26 cellular contexts compared by ENCODE assay signal in the genomic region with DNA sequence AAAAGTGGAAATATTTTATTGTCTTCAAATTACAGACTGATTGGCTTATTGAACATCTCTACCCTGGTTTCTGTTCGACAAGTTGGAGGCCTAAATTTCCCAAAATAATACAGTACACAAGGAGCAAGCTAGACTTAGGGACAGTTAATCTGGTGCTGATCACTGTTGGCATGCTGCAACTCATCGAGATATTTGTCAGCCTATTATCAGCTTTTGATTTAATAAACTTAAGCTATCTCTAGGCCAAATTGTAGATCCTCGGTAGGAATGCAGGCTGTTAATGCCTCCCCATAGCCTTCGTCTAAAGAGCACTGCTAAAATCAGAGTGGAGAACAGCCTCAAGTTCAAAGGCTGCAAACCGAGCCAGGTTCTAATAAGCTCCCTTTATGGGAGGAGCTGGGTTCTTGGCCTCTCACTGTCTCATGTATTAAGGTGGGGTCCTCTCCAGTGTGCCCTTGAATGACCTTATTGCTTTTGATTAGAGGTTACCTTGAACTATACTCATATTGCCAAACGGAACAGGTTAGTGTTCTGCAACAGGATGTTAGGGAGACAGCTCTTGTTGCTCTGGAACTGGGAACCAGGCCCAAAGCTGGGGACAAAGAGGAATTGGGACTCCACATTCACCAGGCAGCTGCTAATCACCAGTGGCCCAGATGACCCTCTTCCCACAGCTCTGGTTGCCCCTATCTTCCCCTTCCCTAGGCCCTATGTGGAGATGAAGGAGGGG.
DNase-seq lines count a peak whose midpoint lies in the region; ATAC-seq, FAIRE-seq and TF ChIP-seq lines count a peak whose summit lies in the region.
"Had no signal": no experiment of that assay in that cellular context is flagged by ENCODE, and none has a peak within 500 bp of the region (broad histone marks: within the 10 kb centered on the region; RNA-seq: fewer than 3 reads in every experiment).

No MANE protein-coding gene starts in this region.

- no peaks in the 10 kb centered on the region for H3K79me1 ChIP-seq in H9 (ENCODE audit: insufficient read depth, low read depth, low read length, poor library complexity, severe bottlenecking)

- H2BK15ac ChIP-seq in H9 (ENCODE audit: low read depth, low read length): no peak overlapping the region

- H3K4me1 Mint-ChIP-seq in activated naive CD8-positive, alpha-beta T cell (ENCODE audit: low read depth): no peaks in the 10 kb centered on the region
- H3K4me1 Mint-ChIP-seq in activated naive CD8-positive, alpha-beta T cell treated with anti-CD3 and anti-CD28 coated beads for 36 hours: peaks cover 6% of the 10 kb centered on the region
- peaks cover 8 to 12% of the 10 kb centered on the region in 2 experiments for H3K4me1 Mint-ChIP-seq in H9
- H3K4me1 Mint-ChIP-seq in natural killer cell: peaks cover 31 to 53% of the 10 kb centered on the region in 2 donors
- H3K4me1 Mint-ChIP-seq: activated CD4-positive, alpha-beta T cell treated with anti-CD3 and anti-CD28 coated beads, Interleukin-2, amount 10 ng/mL, durations not matched to agents 24 days and 14 days; neural progenitor cell had no signal

- WGBS in H9 (ENCODE audit: extremely low coverage, insufficient read length, low lambda C conversion rate): no CpG with 5 or more reads among the region's 6 CpGs
- 88% methylated on average over 6 of the region's 6 CpGs for WGBS in GM12878 (ENCODE audit: insufficient coverage, insufficient replicate concordance, low lambda C conversion rate, missing lambda C conversion rate)

- H3K27ac ChIP-seq in H9 (ENCODE audit: insufficient read length, low read depth, low read length) (no peak overlapping the region), GM12878 (ENCODE audit: control insufficient read depth, insufficient read depth) (peak overlapping the region; percentile 92), vagina (no peak overlapping the region)
- H3K27ac ChIP-seq: neural progenitor cell, prostate gland, suprapubic skin had no signal

- H2AFZ ChIP-seq in H9 (ENCODE audit: low read length): no peak overlapping the region
- no peak overlapping the region for H2AFZ ChIP-seq in GM12878 (ENCODE audit: control insufficient read depth, low read depth, low read length)
- H2AFZ ChIP-seq: neural progenitor cell had no signal

- H3K79me2 ChIP-seq in H9 (ENCODE audit: insufficient read depth, low read length) (no peaks in the 10 kb centered on the region), GM12878 (ENCODE audit: control insufficient read depth, insufficient read depth, low read length) (peaks cover 1% of the 10 kb centered on the region)

- no peaks in the 10 kb centered on the region for H3K9me3 Mint-ChIP-seq in activated naive CD8-positive, alpha-beta T cell (ENCODE audit: low read depth)
- no peaks in the 10 kb centered on the region for H3K9me3 Mint-ChIP-seq in activated naive CD8-positive, alpha-beta T cell treated with anti-CD3 and anti-CD28 coated beads for 36 hours
- H3K9me3 Mint-ChIP-seq in H9 (no peaks in the 10 kb centered on the region), natural killer cell (no peaks in the 10 kb centered on the region)
- H3K9me3 Mint-ChIP-seq: activated CD4-positive, alpha-beta T cell treated with anti-CD3 and anti-CD28 coated beads, Interleukin-2, amount 10 ng/mL, durations not matched to agents 24 days and 14 days; activated naive CD8-positive, alpha-beta T cell treated with anti-CD3 and anti-CD28 coated beads, Interleukin-2, amount 10 ng/mL, durations not matched to agents 7 days and 5 days; brain; CD4-positive, CD25-positive, alpha-beta regulatory T cell; dendritic cell treated with granulocyte-macrophage colony-stimulating factor and Interleukin-4, amounts not matched to agents 40 ng/mL and 50 ng/mL, for 4 days; neural progenitor cell had no signal

- POLR2A ChIA-PET in GM12878 (lab: Charles Lee): interaction anchor here (0.5 to 5.7 kb wide), 20 partner anchors 10 to 270 kb away, joined by 3 to 53 read pairs (median 4); no protein-coding TSS in a partner anchor

- no peak overlapping the region for H2BK20ac ChIP-seq in H9 (ENCODE audit: low read depth, low read length, poor library complexity, severe bottlenecking)

- H4K91ac ChIP-seq in H9 (ENCODE audit: insufficient read length, low read depth, low read length): no peak overlapping the region

- no peaks in the 10 kb centered on the region for H3K36me3 Mint-ChIP-seq in activated naive CD8-positive, alpha-beta T cell
- H3K36me3 Mint-ChIP-seq in activated naive CD8-positive, alpha-beta T cell treated with anti-CD3 and anti-CD28 coated beads for 36 hours: no peaks in the 10 kb centered on the region
- H3K36me3 Mint-ChIP-seq in H9 (ENCODE audit: insufficient read depth in 1 of 3, low read depth in 3 of 3) (peaks cover 0 to 12% (median 0%) of the 10 kb centered on the region in 3 experiments; a peak in 2 of 7 replicates), natural killer cell (no peaks in the 10 kb centered on the region)
- H3K36me3 Mint-ChIP-seq: neural progenitor cell had no signal

- H3K4me1 ChIP-seq in H9 (ENCODE audit: insufficient read depth, low read length): peaks cover 6% of the 10 kb centered on the region
- H3K4me1 ChIP-seq in GM12878 (ENCODE audit: control insufficient read depth, insufficient read depth, low read length): peaks cover 62% of the 10 kb centered on the region
- H3K4me1 ChIP-seq in vagina: peaks cover 12% of the 10 kb centered on the region
- no peaks in the 10 kb centered on the region for H3K4me1 ChIP-seq in mucosa of descending colon (ENCODE audit: low read depth)
- H3K4me1 ChIP-seq: neural progenitor cell, prostate gland, suprapubic skin had no signal

- H3K9ac ChIP-seq in H9 (ENCODE audit: extremely low read depth, insufficient read length, low read length) (no peak overlapping the region), GM12878 (ENCODE audit: control insufficient read depth, insufficient read depth, low read length) (peak overlapping the region; percentile 13)
- H3K9ac ChIP-seq: neural progenitor cell had no signal

- RAD21 ChIA-PET in GM12878 (lab: Charles Lee; ENCODE audit: unreplicated experiment): interaction anchor here (1.1 to 7.3 kb wide), 20 partner anchors 8 to 590 kb away, joined by 3 to 80 read pairs (median 12); partner anchors contain the start of gene PITPNC1

- no peak overlapping the region for H3K14ac ChIP-seq in H9 (ENCODE audit: insufficient read depth, low read length)

- H3K4me3 ChIP-seq in GM12878 (no peak overlapping the region), vagina (no peak overlapping the region), mucosa of descending colon (no peak overlapping the region)
- H3K4me3 ChIP-seq: neural progenitor cell, prostate gland, smooth muscle cell, suprapubic skin had no signal

- no peak overlapping the region for H2BK12ac ChIP-seq in H9 (ENCODE audit: insufficient read length, low read depth, low read length)

- TF ChIP-seq RAD21 in GM12878 (IDR thresholded peaks at IDR 0.05; ENCODE audit: insufficient read depth, low read depth, low read length): no peak

- SMC1A ChIA-PET in GM12878 (lab: Charles Lee; ENCODE audit: uncharacterized antibody, unreplicated experiment): interaction anchor here (0.8 to 10.7 kb wide), 26 partner anchors 10 to 273 kb away, joined by 3 to 156 read pairs (median 6); no protein-coding TSS in a partner anchor

- intact Hi-C loops in GM12878 (cut with micrococcal nuclease; ENCODE audit: unreplicated experiment) (no loop called here), natural killer cell (cut with micrococcal nuclease) (no loop called here), vagina (cut with DNase I) (no loop called here), mucosa of descending colon (cut with DNase I, micrococcal nuclease) (no loop called here)

- H3T11ph ChIP-seq in H9 (ENCODE audit: low read length): no peak overlapping the region

- H3K4ac ChIP-seq in H9 (ENCODE audit: low read depth, low read length): no peak overlapping the region

- no peak for TF ChIP-seq EP300 in GM12878 (IDR thresholded peaks at IDR 0.05; ENCODE audit: borderline replicate concordance in 1 of 2, control insufficient read depth in 1 of 2, low read depth in 2 of 2, low read length in 2 of 2)

- CTCF ChIA-PET in GM12878 (lab: Yijun Ruan, JAX): interaction anchor here (0.6 to 9.2 kb wide), 22 partner anchors 9 to 934 kb away, joined by 3 to 75 read pairs (median 4); partner anchors contain the start of gene PITPNC1

- H3K18ac ChIP-seq in H9 (ENCODE audit: insufficient read length, low read depth, low read length): no peak overlapping the region

- H3K9me3 ChIP-seq in H9 (ENCODE audit: control insufficient read depth, low read depth, low read length) (no peaks in the 10 kb centered on the region), GM12878 (replicated peaks; ENCODE audit: control insufficient read depth, insufficient read depth, low read length) (no peaks in the 10 kb centered on the region), vagina (no peaks in the 10 kb centered on the region), mucosa of descending colon (no peaks in the 10 kb centered on the region)
- H3K9me3 ChIP-seq: prostate gland, suprapubic skin had no signal

- no peak overlapping the region for H2BK120ac ChIP-seq in H9 (ENCODE audit: low read depth, low read length, poor library complexity, severe bottlenecking)

- H4K5ac ChIP-seq in H9 (ENCODE audit: insufficient read length, low read depth, low read length): no peak overlapping the region

- H3K27ac Mint-ChIP-seq in activated naive CD8-positive, alpha-beta T cell: peak overlapping the region; percentile 41
- no peak overlapping the region for H3K27ac Mint-ChIP-seq in activated naive CD8-positive, alpha-beta T cell treated with anti-CD3 and anti-CD28 coated beads for 36 hours
- H3K27ac Mint-ChIP-seq in H9 (0 out of 7 replicates have a peak overlapping the region, but pooled peaks of 2 of the 3 experiments have one; percentile 4 to 34), natural killer cell (peak overlapping the region; percentile 71 to 78)
- H3K27ac Mint-ChIP-seq: activated CD4-positive, alpha-beta T cell treated with anti-CD3 and anti-CD28 coated beads, Interleukin-2, amount 10 ng/mL, durations not matched to agents 24 days and 14 days; activated naive CD8-positive, alpha-beta T cell treated with anti-CD3 and anti-CD28 coated beads, Interleukin-2, amount 10 ng/mL, durations not matched to agents 7 days and 5 days; dendritic cell treated with granulocyte-macrophage colony-stimulating factor and Interleukin-4, amounts not matched to agents 40 ng/mL and 50 ng/mL, for 4 days; neural progenitor cell had no signal

- in situ Hi-C loops in GM12878 (cut with MboI): loop anchor here (25.0 kb wide), 1 partner anchor 936 kb away; no protein-coding TSS in a partner anchor

- DNase-seq in activated naive CD8-positive, alpha-beta T cell treated with anti-CD3 and anti-CD28 coated beads for 36 hours: no peak
- DNase-seq in H9 (no peak), GM12878 (ENCODE audit: low read depth, low spot score) (no peak), natural killer cell (no peak), vagina (ENCODE audit: extremely low spot score in 2 of 2) (no peak), mucosa of descending colon (no peak)
- DNase-seq in activated CD4-positive, alpha-beta T cell treated with anti-CD3 and anti-CD28 coated beads, Interleukin-2, amount 50 U/mL, for 4 hours: no peak
- DNase-seq: activated CD4-positive, alpha-beta T cell treated with anti-CD3 and anti-CD28 coated beads, Interleukin-2, amount 10 ng/mL, durations not matched to agents 24 days and 14 days; activated naive CD8-positive, alpha-beta T cell treated with anti-CD3 and anti-CD28 coated beads, Interleukin-2, amount 10 ng/mL, durations not matched to agents 7 days and 5 days; CD4-positive, CD25-positive, alpha-beta regulatory T cell; foreskin fibroblast; GF-D8; KG1; kidney; NCI-H1092; NCI-H2029 treated with DMSO at 0.1 percent for 48 hours; NCI-H510A; stimulated activated CD4-positive, alpha-beta T cell treated with anti-CD3 and anti-CD28 coated beads, Interleukin-4, amount 100 ng/mL, for 24 hours had no signal

- no peak overlapping the region for H4K8ac ChIP-seq in H9 (replicated peaks; ENCODE audit: insufficient read length, low read depth, low read length)

- H3K23ac ChIP-seq in H9 (ENCODE audit: insufficient read length, low read depth, low read length): no peak overlapping the region

- no peak overlapping the region for H3K4me2 ChIP-seq in H9 (ENCODE audit: insufficient read depth, insufficient read length, low read length)
- peak overlapping the region; percentile 15; the same call in 1 of the 2 replicates for H3K4me2 ChIP-seq in GM12878 (ENCODE audit: control insufficient read depth, insufficient read depth)
- H3K4me2 ChIP-seq: neural progenitor cell, smooth muscle cell had no signal

- H2BK5ac ChIP-seq in H9 (ENCODE audit: insufficient read length, low read length): no peak overlapping the region

- TF ChIP-seq POLR2A in GM12878 (IDR thresholded peaks at IDR 0.05; ENCODE audit: low read depth, low read length) (no peak), vagina (IDR thresholded peaks at IDR 0.05) (no peak)

- FAIRE-seq in GM12878 (lab: Jason Lieb, UNC): no peak
- FAIRE-seq: endothelial cell of umbilical vein, kidney had no signal

- TSS peak; percentile 42 for BruUV-seq in GM12878 (replicated peaks; lab: Mats Ljungman, UMichigan)

- H3K4me3 Mint-ChIP-seq in activated naive CD8-positive, alpha-beta T cell: no peak overlapping the region
- no peak overlapping the region for H3K4me3 Mint-ChIP-seq in activated naive CD8-positive, alpha-beta T cell treated with anti-CD3 and anti-CD28 coated beads for 36 hours
- H3K4me3 Mint-ChIP-seq in H9: no peak overlapping the region
- peak overlapping the region; percentile 17 for H3K4me3 Mint-ChIP-seq in natural killer cell
- H3K4me3 Mint-ChIP-seq: activated CD4-positive, alpha-beta T cell treated with anti-CD3 and anti-CD28 coated beads, Interleukin-2, amount 10 ng/mL, durations not matched to agents 24 days and 14 days; activated naive CD8-positive, alpha-beta T cell treated with anti-CD3 and anti-CD28 coated beads, Interleukin-2, amount 10 ng/mL, durations not matched to agents 7 days and 5 days; brain; dendritic cell treated with granulocyte-macrophage colony-stimulating factor and Interleukin-4, amounts not matched to agents 40 ng/mL and 50 ng/mL, for 4 days; neural progenitor cell had no signal

- H3K23me2 ChIP-seq in H9 (ENCODE audit: insufficient read length, low read depth, low read length, poor library complexity, severe bottlenecking): no peaks in the 10 kb centered on the region

- H3K36me3 ChIP-seq in GM12878 (ENCODE audit: control insufficient read depth in 2 of 2, insufficient read depth in 2 of 2, low read length in 1 of 2): peaks cover 3 to 4% of the 10 kb centered on the region in 2 experiments; a peak in 3 of 4 replicates
- H3K36me3 ChIP-seq in vagina: no peaks in the 10 kb centered on the region
- H3K36me3 ChIP-seq in mucosa of descending colon (ENCODE audit: low read depth): no peaks in the 10 kb centered on the region
- H3K36me3 ChIP-seq: neural progenitor cell, prostate gland, suprapubic skin had no signal

- H4K20me1 ChIP-seq in H9 (ENCODE audit: control insufficient read depth, insufficient read depth, insufficient read length) (no peaks in the 10 kb centered on the region), GM12878 (ENCODE audit: control insufficient read depth, insufficient read depth) (no peaks in the 10 kb centered on the region)

- no peaks in the 10 kb centered on the region for H3K27me3 ChIP-seq in H9 (ENCODE audit: insufficient read depth, low read length)
- no peaks in the 10 kb centered on the region for H3K27me3 ChIP-seq in GM12878 (replicated peaks in 1 of 2; ENCODE audit: control insufficient read depth in 2 of 2, insufficient read depth in 2 of 2, low read length in 1 of 2)
- H3K27me3 ChIP-seq in vagina: no peaks in the 10 kb centered on the region
- H3K27me3 ChIP-seq: neural progenitor cell, suprapubic skin had no signal

- ATAC-seq in GM12878: no peak
- ATAC-seq in natural killer cell: no peak
- ATAC-seq in mucosa of descending colon: no peak

- H3K56ac ChIP-seq in H9 (ENCODE audit: insufficient read length, low read depth, low read length): no peak overlapping the region

- TF ChIP-seq CTCF in H9 (conservative IDR thresholded peaks at IDR 0.05) (no peak), GM12878 (IDR thresholded peaks at IDR 0.05 in 2 of 3, conservative IDR thresholded peaks at IDR 0.05 in 1 of 3; ENCODE audit: control insufficient read depth in 2 of 3, extremely low read depth in 1 of 3, insufficient read depth in 1 of 3, low read depth in 3 of 3, low read length in 3 of 3) (no peak), natural killer cell (IDR thresholded peaks at IDR 0.05) (no peak), vagina (IDR thresholded peaks at IDR 0.05) (no peak), mucosa of descending colon (IDR thresholded peaks at IDR 0.05) (no peak)

- no peak overlapping the region for H2AK5ac ChIP-seq in H9 (ENCODE audit: insufficient read length, low read length)

- H3K27me3 Mint-ChIP-seq in activated naive CD8-positive, alpha-beta T cell: no peaks in the 10 kb centered on the region
- H3K27me3 Mint-ChIP-seq in activated naive CD8-positive, alpha-beta T cell treated with anti-CD3 and anti-CD28 coated beads for 36 hours: no peaks in the 10 kb centered on the region
- H3K27me3 Mint-ChIP-seq in H9 (ENCODE audit: low read depth) (no peaks in the 10 kb centered on the region; the same call in 1 of the 2 replicates), natural killer cell (ENCODE audit: low read depth in 2 of 2) (no peaks in the 10 kb centered on the region)
- H3K27me3 Mint-ChIP-seq: activated CD4-positive, alpha-beta T cell treated with anti-CD3 and anti-CD28 coated beads, Interleukin-2, amount 10 ng/mL, durations not matched to agents 24 days and 14 days; activated naive CD8-positive, alpha-beta T cell treated with anti-CD3 and anti-CD28 coated beads, Interleukin-2, amount 10 ng/mL, durations not matched to agents 7 days and 5 days; brain; CD4-positive, CD25-positive, alpha-beta regulatory T cell; dendritic cell treated with granulocyte-macrophage colony-stimulating factor and Interleukin-4, amounts not matched to agents 40 ng/mL and 50 ng/mL, for 4 days had no signal
